ENCODE assay signal across 11 cellular contexts in the genomic region with DNA sequence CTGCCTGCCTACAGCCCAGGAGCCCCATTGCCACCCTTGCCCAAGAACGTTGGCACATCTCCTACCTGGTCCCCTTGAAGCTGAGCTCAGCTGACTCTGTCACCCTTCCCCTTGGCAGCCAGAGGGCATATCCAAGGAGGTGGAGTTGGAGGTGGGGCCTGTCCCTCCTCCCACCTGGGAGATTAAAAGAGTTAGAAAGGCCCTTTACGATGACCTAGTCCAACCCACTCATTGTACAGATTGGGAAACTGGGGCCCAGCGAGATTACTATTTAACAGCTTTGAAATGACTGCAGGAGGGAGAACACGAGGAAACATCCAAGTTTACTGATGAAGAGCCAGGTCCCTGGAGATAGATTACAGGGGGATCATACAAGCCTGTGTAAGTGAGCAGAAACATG. TPM values are rescaled to one million over a fixed set of nuclear protein-coding genes. Genes with fewer than 3 reads are reported as not detected.
"Had no signal": no experiment of that assay in that cellular context is flagged by ENCODE, and none has a peak within 500 bp of the region (broad histone marks: within the 10 kb centered on the region; RNA-seq: fewer than 3 reads in every experiment).

Gene P2RY4 (minus strand): TSS at position 101 of the 400 bp plus-strand sequence. CDS start 580 bp downstream, outside the sequence.

- H3K4me3 Mint-ChIP-seq: HFFc6 had no signal

- ATAC-seq: HCT116 had no signal

- DNase-seq: GM23248, GOT3, H7, HFFc6, KG1 had no signal

- H2AFZ ChIP-seq: GM23248 had no signal

- H3K36me3 ChIP-seq: HAP-1 had no signal

- H3K9ac ChIP-seq: GM23248 had no signal

- H3K27ac ChIP-seq: GM23248, HL-60 had no signal

- H3K4me1 Mint-ChIP-seq: IgD-negative memory B cell had no signal

- H3K27me3 Mint-ChIP-seq: IgD-negative memory B cell had no signal

- H3K4me3 ChIP-seq: GM23248, HAP-1 had no signal

- H3K9me3 Mint-ChIP-seq: HFFc6, IgD-negative memory B cell had no signal

- H3K4me1 ChIP-seq: HAP-1 had no signal

- H3K9me3 ChIP-seq: HAP-1 had no signal

- H3K27ac Mint-ChIP-seq: HFFc6, IgD-negative memory B cell had no signal

RNA-seq across cellular contexts. Expression of gene P2RY4, which starts in this region (rescaled TPM):
- total RNA-seq: GM23248, H4, H7, HFFc6, HT1080 had no signal
- polyA plus RNA-seq: GM23248, IgD-negative memory B cell had no signal
